Comparison of ENCODE assay signal across 1 cellular context in the genomic region with DNA sequence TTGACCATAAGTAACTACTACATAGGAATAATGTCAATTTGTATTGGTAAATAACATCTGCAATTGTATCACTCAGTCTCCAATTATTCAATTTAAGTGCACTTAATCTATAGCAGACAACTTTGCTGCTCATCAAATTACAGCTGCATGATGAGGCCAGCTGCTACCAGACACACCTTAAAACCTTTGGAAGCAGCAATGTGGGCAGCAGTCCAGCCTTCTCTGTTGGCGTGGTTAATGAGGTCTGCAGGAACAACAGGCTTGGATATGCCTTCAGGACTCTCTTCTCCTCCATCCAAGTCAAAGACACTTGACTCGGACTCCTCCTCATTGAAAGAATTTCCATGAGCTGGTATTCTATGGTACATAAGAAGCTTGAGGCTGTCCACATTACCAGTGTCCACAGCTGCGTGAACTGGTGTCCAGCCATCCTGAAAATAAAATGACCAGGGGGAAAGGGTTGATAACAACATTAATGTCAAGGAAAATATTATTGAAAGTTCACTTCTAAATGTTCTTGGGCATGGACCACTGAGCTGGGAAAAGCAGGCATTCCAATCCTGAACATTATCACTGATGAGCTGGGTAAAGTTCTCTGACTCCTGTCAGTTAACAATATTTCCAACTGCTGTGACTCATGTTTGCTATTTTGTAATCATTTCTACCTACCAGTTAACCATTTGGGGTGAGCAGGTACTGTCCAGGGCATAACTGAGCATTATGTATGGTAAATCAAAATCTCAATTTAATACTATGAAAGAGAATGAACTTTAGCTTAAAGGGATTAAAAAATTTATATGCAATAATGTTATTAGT.
TF ChIP-seq lines count a peak whose summit lies in the region.

No MANE protein-coding gene starts in this region.

TF ChIP-seq in WTC11, 78 proteins besides CTCF, POLR2A, EP300 and RAD21 (continued from another document):
- TF ChIP-seq, protein P1, sequence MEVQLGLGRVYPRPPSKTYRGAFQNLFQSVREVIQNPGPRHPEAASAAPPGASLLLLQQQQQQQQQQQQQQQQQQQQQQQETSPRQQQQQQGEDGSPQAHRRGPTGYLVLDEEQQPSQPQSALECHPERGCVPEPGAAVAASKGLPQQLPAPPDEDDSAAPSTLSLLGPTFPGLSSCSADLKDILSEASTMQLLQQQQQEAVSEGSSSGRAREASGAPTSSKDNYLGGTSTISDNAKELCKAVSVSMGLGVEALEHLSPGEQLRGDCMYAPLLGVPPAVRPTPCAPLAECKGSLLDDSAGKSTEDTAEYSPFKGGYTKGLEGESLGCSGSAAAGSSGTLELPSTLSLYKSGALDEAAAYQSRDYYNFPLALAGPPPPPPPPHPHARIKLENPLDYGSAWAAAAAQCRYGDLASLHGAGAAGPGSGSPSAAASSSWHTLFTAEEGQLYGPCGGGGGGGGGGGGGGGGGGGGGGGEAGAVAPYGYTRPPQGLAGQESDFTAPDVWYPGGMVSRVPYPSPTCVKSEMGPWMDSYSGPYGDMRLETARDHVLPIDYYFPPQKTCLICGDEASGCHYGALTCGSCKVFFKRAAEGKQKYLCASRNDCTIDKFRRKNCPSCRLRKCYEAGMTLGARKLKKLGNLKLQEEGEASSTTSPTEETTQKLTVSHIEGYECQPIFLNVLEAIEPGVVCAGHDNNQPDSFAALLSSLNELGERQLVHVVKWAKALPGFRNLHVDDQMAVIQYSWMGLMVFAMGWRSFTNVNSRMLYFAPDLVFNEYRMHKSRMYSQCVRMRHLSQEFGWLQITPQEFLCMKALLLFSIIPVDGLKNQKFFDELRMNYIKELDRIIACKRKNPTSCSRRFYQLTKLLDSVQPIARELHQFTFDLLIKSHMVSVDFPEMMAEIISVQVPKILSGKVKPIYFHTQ (CRISPR knock-in tag; IDR thresholded peaks at IDR 0.05): no peak
- TF ChIP-seq ELF4 (CRISPR knock-in tag; IDR thresholded peaks at IDR 0.05; ENCODE audit: low read depth): no peak
- TF ChIP-seq, protein P2, sequence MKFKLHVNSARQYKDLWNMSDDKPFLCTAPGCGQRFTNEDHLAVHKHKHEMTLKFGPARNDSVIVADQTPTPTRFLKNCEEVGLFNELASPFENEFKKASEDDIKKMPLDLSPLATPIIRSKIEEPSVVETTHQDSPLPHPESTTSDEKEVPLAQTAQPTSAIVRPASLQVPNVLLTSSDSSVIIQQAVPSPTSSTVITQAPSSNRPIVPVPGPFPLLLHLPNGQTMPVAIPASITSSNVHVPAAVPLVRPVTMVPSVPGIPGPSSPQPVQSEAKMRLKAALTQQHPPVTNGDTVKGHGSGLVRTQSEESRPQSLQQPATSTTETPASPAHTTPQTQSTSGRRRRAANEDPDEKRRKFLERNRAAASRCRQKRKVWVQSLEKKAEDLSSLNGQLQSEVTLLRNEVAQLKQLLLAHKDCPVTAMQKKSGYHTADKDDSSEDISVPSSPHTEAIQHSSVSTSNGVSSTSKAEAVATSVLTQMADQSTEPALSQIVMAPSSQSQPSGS (CRISPR knock-in tag; IDR thresholded peaks at IDR 0.05; ENCODE audit: borderline replicate concordance, low read depth): no peak
- TF ChIP-seq ZNF138 (CRISPR knock-in tag; conservative IDR thresholded peaks at IDR 0.05): no peak
- TF ChIP-seq, protein P3, sequence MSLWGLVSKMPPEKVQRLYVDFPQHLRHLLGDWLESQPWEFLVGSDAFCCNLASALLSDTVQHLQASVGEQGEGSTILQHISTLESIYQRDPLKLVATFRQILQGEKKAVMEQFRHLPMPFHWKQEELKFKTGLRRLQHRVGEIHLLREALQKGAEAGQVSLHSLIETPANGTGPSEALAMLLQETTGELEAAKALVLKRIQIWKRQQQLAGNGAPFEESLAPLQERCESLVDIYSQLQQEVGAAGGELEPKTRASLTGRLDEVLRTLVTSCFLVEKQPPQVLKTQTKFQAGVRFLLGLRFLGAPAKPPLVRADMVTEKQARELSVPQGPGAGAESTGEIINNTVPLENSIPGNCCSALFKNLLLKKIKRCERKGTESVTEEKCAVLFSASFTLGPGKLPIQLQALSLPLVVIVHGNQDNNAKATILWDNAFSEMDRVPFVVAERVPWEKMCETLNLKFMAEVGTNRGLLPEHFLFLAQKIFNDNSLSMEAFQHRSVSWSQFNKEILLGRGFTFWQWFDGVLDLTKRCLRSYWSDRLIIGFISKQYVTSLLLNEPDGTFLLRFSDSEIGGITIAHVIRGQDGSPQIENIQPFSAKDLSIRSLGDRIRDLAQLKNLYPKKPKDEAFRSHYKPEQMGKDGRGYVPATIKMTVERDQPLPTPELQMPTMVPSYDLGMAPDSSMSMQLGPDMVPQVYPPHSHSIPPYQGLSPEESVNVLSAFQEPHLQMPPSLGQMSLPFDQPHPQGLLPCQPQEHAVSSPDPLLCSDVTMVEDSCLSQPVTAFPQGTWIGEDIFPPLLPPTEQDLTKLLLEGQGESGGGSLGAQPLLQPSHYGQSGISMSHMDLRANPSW (CRISPR knock-in tag; conservative IDR thresholded peaks at IDR 0.05; ENCODE audit: low read depth): no peak
- TF ChIP-seq ETV6 (CRISPR knock-in tag; IDR thresholded peaks at IDR 0.05): no peak
- TF ChIP-seq TP53 (CRISPR knock-in tag; IDR thresholded peaks at IDR 0.05): no peak
- TF ChIP-seq MXD4 (CRISPR knock-in tag; IDR thresholded peaks at IDR 0.05; ENCODE audit: borderline replicate concordance): no peak
- no peak for TF ChIP-seq JUN (CRISPR knock-in tag; IDR thresholded peaks at IDR 0.05)
TF ChIP-seq in WTC11: peak in this region for 0.
